1 cellular context compared by ENCODE assay signal in the genomic region with DNA sequence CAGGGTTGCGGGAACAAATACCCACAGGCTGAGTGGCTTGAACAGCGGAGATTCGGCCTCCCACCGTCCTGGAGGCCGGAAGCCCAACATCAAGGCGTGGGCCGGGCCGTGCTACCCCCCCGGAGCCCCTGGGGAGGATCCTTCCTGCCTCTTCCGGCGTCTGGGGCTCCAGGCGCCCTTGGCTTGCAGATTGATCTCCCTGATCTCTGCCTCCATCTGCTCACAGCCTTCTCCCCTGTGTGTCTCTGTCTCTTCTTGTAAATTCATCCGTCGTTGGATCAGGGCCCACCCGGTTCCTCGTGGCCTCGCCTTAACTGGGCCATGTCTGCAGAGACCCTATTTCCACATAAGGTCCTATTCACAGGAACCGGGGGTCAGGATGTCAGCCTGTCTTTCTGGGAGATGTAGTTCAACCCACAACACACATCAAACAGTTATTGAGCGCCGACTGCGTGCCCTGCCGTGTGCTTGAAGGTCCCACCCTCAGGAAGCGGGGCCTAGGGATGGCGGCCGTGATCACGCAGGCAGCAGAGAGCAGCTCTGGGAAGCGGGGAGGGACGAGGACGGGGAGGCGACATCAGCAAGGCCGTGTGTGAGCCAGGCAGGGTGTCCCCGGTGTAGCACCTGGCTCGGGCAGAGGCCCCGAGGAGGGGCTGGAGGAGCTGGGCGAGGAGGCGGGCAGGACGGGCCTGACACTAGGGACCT.
TF ChIP-seq lines count a peak whose summit lies in the region.

No MANE protein-coding gene starts in this region.

TF ChIP-seq in K562, 482 proteins besides CTCF, POLR2A, EP300 and RAD21 (continued from another document and continues in another):
- TF ChIP-seq, protein P1, sequence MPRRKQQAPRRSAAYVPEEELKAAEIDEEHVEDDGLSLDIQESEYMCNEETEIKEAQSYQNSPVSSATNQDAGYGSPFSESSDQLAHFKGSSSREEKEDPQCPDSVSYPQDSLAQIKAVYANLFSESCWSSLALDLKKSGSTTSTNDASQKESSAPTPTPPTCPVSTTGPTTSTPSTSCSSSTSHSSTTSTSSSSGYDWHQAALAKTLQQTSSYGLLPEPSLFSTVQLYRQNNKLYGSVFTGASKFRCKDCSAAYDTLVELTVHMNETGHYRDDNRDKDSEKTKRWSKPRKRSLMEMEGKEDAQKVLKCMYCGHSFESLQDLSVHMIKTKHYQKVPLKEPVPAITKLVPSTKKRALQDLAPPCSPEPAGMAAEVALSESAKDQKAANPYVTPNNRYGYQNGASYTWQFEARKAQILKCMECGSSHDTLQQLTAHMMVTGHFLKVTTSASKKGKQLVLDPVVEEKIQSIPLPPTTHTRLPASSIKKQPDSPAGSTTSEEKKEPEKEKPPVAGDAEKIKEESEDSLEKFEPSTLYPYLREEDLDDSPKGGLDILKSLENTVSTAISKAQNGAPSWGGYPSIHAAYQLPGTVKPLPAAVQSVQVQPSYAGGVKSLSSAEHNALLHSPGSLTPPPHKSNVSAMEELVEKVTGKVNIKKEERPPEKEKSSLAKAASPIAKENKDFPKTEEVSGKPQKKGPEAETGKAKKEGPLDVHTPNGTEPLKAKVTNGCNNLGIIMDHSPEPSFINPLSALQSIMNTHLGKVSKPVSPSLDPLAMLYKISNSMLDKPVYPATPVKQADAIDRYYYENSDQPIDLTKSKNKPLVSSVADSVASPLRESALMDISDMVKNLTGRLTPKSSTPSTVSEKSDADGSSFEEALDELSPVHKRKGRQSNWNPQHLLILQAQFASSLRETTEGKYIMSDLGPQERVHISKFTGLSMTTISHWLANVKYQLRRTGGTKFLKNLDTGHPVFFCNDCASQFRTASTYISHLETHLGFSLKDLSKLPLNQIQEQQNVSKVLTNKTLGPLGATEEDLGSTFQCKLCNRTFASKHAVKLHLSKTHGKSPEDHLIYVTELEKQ (CRISPR knock-in tag; IDR thresholded peaks at IDR 0.05), result no peak
- TF ChIP-seq MXI1 (IDR thresholded peaks at IDR 0.05; ENCODE audit: low read depth, low read length) (no peak), ZNF311 (CRISPR knock-in tag; IDR thresholded peaks at IDR 0.05) (no peak), ZNF764 (CRISPR knock-in tag; IDR thresholded peaks at IDR 0.05; ENCODE audit: low read depth) (no peak), FUS (optimal IDR thresholded peaks at IDR 0.05; ENCODE audit: low read depth, low read length) (no peak), FOXA3 (CRISPR knock-in tag; conservative IDR thresholded peaks at IDR 0.05 in 1 of 2, IDR thresholded peaks at IDR 0.05 in 1 of 2) (no peak), NCOA2 (IDR thresholded peaks at IDR 0.05; ENCODE audit: partially characterized antibody in 2 of 2) (no peak), KAT8 (IDR thresholded peaks at IDR 0.05; ENCODE audit: low read depth) (no peak), TEAD2 (tag; IDR thresholded peaks at IDR 0.05) (no peak), RBM15 (IDR thresholded peaks at IDR 0.05; ENCODE audit: insufficient read depth, low read length) (no peak), KDM1A (IDR thresholded peaks at IDR 0.05) (peak in 1 of 2 experiments; percentile 15; a peak in 2 of 4 replicates), RB1 (IDR thresholded peaks at IDR 0.05; ENCODE audit: low read depth) (0 out of 2 replicates have a peak, but pooled peaks have one; percentile 15), NRF1 (conservative IDR thresholded peaks at IDR 0.05 in 1 of 2, IDR thresholded peaks at IDR 0.05 in 1 of 2) (peak in 1 of 2 experiments; percentile 19; a peak in 1 of 4 replicates), SMARCA5 (IDR thresholded peaks at IDR 0.05) (no peak), TRIM24 (IDR thresholded peaks at IDR 0.05) (peak in 1 of 2 experiments; percentile 62; a peak in 1 of 4 replicates), CC2D1A (IDR thresholded peaks at IDR 0.05) (peak; percentile 21; the same call in 1 of the 2 replicates), HCFC1 (IDR thresholded peaks at IDR 0.05; ENCODE audit: low read depth, low read length) (no peak; the same call in 1 of the 2 replicates)
- TF ChIP-seq, protein P2, sequence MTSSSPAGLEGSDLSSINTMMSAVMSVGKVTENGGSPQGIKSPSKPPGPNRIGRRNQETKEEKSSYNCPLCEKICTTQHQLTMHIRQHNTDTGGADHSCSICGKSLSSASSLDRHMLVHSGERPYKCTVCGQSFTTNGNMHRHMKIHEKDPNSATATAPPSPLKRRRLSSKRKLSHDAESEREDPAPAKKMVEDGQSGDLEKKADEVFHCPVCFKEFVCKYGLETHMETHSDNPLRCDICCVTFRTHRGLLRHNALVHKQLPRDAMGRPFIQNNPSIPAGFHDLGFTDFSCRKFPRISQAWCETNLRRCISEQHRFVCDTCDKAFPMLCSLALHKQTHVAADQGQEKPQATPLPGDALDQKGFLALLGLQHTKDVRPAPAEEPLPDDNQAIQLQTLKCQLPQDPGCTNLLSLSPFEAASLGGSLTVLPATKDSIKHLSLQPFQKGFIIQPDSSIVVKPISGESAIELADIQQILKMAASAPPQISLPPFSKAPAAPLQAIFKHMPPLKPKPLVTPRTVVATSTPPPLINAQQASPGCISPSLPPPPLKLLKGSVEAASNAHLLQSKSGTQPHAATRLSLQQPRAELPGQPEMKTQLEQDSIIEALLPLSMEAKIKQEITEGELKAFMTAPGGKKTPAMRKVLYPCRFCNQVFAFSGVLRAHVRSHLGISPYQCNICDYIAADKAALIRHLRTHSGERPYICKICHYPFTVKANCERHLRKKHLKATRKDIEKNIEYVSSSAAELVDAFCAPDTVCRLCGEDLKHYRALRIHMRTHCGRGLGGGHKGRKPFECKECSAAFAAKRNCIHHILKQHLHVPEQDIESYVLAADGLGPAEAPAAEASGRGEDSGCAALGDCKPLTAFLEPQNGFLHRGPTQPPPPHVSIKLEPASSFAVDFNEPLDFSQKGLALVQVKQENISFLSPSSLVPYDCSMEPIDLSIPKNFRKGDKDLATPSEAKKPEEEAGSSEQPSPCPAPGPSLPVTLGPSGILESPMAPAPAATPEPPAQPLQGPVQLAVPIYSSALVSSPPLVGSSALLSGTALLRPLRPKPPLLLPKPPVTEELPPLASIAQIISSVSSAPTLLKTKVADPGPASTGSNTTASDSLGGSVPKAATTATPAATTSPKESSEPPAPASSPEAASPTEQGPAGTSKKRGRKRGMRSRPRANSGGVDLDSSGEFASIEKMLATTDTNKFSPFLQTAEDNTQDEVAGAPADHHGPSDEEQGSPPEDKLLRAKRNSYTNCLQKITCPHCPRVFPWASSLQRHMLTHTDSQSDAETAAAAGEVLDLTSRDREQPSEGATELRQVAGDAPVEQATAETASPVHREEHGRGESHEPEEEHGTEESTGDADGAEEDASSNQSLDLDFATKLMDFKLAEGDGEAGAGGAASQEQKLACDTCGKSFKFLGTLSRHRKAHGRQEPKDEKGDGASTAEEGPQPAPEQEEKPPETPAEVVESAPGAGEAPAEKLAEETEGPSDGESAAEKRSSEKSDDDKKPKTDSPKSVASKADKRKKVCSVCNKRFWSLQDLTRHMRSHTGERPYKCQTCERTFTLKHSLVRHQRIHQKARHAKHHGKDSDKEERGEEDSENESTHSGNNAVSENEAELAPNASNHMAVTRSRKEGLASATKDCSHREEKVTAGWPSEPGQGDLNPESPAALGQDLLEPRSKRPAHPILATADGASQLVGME (CRISPR knock-in tag; IDR thresholded peaks at IDR 0.05), result no peak
- TF ChIP-seq, protein P3, sequence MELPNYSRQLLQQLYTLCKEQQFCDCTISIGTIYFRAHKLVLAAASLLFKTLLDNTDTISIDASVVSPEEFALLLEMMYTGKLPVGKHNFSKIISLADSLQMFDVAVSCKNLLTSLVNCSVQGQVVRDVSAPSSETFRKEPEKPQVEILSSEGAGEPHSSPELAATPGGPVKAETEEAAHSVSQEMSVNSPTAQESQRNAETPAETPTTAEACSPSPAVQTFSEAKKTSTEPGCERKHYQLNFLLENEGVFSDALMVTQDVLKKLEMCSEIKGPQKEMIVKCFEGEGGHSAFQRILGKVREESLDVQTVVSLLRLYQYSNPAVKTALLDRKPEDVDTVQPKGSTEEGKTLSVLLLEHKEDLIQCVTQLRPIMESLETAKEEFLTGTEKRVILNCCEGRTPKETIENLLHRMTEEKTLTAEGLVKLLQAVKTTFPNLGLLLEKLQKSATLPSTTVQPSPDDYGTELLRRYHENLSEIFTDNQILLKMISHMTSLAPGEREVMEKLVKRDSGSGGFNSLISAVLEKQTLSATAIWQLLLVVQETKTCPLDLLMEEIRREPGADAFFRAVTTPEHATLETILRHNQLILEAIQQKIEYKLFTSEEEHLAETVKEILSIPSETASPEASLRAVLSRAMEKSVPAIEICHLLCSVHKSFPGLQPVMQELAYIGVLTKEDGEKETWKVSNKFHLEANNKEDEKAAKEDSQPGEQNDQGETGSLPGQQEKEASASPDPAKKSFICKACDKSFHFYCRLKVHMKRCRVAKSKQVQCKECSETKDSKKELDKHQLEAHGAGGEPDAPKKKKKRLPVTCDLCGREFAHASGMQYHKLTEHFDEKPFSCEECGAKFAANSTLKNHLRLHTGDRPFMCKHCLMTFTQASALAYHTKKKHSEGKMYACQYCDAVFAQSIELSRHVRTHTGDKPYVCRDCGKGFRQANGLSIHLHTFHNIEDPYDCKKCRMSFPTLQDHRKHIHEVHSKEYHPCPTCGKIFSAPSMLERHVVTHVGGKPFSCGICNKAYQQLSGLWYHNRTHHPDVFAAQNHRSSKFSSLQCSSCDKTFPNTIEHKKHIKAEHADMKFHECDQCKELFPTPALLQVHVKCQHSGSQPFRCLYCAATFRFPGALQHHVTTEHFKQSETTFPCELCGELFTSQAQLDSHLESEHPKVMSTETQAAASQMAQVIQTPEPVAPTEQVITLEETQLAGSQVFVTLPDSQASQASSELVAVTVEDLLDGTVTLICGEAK (IDR thresholded peaks at IDR 0.05), result peak; percentile 89
- TF ChIP-seq, protein P3 (CRISPR knock-in tag; IDR thresholded peaks at IDR 0.05), result no peak
- TF ChIP-seq, protein P4, sequence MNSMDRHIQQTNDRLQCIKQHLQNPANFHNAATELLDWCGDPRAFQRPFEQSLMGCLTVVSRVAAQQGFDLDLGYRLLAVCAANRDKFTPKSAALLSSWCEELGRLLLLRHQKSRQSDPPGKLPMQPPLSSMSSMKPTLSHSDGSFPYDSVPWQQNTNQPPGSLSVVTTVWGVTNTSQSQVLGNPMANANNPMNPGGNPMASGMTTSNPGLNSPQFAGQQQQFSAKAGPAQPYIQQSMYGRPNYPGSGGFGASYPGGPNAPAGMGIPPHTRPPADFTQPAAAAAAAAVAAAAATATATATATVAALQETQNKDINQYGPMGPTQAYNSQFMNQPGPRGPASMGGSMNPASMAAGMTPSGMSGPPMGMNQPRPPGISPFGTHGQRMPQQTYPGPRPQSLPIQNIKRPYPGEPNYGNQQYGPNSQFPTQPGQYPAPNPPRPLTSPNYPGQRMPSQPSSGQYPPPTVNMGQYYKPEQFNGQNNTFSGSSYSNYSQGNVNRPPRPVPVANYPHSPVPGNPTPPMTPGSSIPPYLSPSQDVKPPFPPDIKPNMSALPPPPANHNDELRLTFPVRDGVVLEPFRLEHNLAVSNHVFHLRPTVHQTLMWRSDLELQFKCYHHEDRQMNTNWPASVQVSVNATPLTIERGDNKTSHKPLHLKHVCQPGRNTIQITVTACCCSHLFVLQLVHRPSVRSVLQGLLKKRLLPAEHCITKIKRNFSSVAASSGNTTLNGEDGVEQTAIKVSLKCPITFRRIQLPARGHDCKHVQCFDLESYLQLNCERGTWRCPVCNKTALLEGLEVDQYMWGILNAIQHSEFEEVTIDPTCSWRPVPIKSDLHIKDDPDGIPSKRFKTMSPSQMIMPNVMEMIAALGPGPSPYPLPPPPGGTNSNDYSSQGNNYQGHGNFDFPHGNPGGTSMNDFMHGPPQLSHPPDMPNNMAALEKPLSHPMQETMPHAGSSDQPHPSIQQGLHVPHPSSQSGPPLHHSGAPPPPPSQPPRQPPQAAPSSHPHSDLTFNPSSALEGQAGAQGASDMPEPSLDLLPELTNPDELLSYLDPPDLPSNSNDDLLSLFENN (IDR thresholded peaks at IDR 0.05; ENCODE audit: low read depth in 2 of 2, low read length in 2 of 2), result 0 out of 4 replicates have a peak, but pooled peaks of 1 of the 2 experiments have one; percentile 26
- TF ChIP-seq, protein P5, sequence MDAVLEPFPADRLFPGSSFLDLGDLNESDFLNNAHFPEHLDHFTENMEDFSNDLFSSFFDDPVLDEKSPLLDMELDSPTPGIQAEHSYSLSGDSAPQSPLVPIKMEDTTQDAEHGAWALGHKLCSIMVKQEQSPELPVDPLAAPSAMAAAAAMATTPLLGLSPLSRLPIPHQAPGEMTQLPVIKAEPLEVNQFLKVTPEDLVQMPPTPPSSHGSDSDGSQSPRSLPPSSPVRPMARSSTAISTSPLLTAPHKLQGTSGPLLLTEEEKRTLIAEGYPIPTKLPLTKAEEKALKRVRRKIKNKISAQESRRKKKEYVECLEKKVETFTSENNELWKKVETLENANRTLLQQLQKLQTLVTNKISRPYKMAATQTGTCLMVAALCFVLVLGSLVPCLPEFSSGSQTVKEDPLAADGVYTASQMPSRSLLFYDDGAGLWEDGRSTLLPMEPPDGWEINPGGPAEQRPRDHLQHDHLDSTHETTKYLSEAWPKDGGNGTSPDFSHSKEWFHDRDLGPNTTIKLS (IDR thresholded peaks at IDR 0.05; ENCODE audit: borderline replicate concordance, low read depth), result no peak
